Comparison of ENCODE assay signal across 6 cellular contexts in the genomic region with DNA sequence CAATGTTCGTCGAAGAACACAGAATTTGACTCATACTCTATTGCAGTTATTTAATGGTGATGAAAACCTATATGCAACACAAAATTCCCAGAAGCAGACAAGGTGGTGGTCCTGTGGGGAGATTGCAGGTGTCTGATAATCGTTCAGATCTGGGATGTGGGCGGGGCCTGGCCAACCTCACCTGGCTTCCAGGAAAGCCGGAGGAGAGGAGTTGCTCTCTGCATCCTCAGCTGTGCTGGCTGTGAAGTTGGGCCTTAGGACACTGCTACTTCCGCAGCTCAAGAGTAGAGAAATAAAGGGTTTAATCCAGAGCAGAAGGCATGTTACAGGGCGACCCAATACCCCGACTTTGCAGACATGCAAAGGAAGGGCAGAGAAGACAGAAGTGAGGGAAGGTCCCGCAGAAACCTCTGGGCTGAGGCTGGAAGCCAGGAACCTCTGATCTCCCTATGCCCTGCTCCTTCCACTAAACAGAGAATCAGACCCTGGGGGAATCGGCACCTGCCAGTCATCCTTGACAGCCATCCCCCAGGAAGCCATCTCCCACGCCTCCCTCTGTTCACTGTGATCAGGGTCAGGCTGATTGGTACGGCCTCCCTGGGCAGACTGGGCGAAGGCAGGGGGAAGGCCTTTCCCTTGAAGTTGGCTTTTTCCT.
"Had no signal": no experiment of that assay in that cellular context is flagged by ENCODE, and none has a peak within 500 bp of the region (broad histone marks: within the 10 kb centered on the region; RNA-seq: fewer than 3 reads in every experiment).

No MANE protein-coding gene starts in this region.

- H3K27ac ChIP-seq: HL-60 had no signal

- DNase-seq: IMR-90, KBM-7 had no signal

- H3K36me3 Mint-ChIP-seq: IgD-negative memory B cell had no signal

- H3K4me3 Mint-ChIP-seq: IgD-negative memory B cell had no signal

- ATAC-seq: HepG2, K562 had no signal

- H3K27me3 Mint-ChIP-seq: IgD-negative memory B cell had no signal

- H3K4me3 ChIP-seq: K562 had no signal

- H3K27ac Mint-ChIP-seq: IgD-negative memory B cell had no signal
